ENCODE assay signal across 1 cellular context in genomic region chr3:43959498-43960447, GRCh38.
TF ChIP-seq lines count a peak whose summit lies in the region.

No MANE protein-coding gene starts in this region.

TF ChIP-seq in IMR-90, 13 proteins besides CTCF, POLR2A, EP300 and RAD21:
- TF ChIP-seq FOS (IDR thresholded peaks at IDR 0.05; ENCODE audit: low read depth, low read length) (no peak), MXI1 (IDR thresholded peaks at IDR 0.05; ENCODE audit: borderline replicate concordance, low read depth, low read length) (no peak), MAZ (IDR thresholded peaks at IDR 0.05; ENCODE audit: borderline replicate concordance, low read depth, low read length) (no peak), CEBPB (IDR thresholded peaks at IDR 0.05; ENCODE audit: low read depth, low read length) (no peak)
